24 cellular contexts compared by ENCODE assay signal in the genomic region with DNA sequence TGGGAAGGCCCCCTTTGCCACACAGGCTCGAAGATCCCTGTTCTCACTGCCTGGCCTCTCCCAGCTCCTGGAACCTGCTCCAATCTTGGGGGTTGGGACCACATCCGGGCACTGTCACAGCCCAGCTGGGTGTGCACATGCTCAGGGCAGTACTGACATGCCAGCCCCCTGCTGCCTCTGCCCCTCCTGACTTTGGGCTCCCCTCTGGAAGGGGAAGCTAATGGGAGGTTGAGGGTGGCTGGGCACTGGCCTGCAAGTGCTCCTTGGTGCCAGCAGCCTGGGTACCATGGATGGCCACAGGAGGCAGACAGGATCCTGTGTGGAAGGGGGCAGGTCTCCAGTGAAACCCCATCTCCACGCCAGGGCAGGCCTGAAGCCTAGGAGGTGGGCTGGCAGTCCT.
"Had no signal": no experiment of that assay in that cellular context is flagged by ENCODE, and none has a peak within 500 bp of the region (broad histone marks: within the 10 kb centered on the region; RNA-seq: fewer than 3 reads in every experiment).

No MANE protein-coding gene starts in this region.

- ATAC-seq: K562 had no signal

- H3K4me3 ChIP-seq: K562, SJSA1, SK-N-MC had no signal

- H3K9me3 ChIP-seq: SJSA1 had no signal

- H3K27me3 ChIP-seq: SJSA1 had no signal

- FAIRE-seq: HTR-8/SVneo, K562, RCC 7860 had no signal

- H3K27ac Mint-ChIP-seq: IgD-negative memory B cell had no signal

- H3K4me2 ChIP-seq: KMS-11 had no signal

- H3K9me3 Mint-ChIP-seq: IgD-negative memory B cell had no signal

- DNase-seq: Kasumi-1, MM.1S, NCI-H1092 treated with DMSO at 0.1 percent for 48 hours, NCI-H1436, NCI-H187, NCI-H2029, NCI-H2081 treated with DMSO at 0.1 percent for 48 hours, NCI-H2171, NCI-H226, NCI-H446, NCI-H510A, NCI-H524 treated with DMSO at 0.1 percent for 48 hours, NCI-H774, Right ventricle myocardium superior, RPMI8226, SIG-M5 had no signal

- H3K4me1 ChIP-seq: SJSA1 had no signal

- H3K4me3 Mint-ChIP-seq: IgD-negative memory B cell had no signal

- H3K36me3 ChIP-seq: SJSA1 had no signal

- H3K9ac ChIP-seq: KMS-11 had no signal

- H3K36me3 Mint-ChIP-seq: IgD-negative memory B cell had no signal

- H3K27ac ChIP-seq: HL-60, KMS-11, SJSA1, SK-N-MC had no signal
